Comparison of ENCODE assay signal across 21 cellular contexts in the genomic region with DNA sequence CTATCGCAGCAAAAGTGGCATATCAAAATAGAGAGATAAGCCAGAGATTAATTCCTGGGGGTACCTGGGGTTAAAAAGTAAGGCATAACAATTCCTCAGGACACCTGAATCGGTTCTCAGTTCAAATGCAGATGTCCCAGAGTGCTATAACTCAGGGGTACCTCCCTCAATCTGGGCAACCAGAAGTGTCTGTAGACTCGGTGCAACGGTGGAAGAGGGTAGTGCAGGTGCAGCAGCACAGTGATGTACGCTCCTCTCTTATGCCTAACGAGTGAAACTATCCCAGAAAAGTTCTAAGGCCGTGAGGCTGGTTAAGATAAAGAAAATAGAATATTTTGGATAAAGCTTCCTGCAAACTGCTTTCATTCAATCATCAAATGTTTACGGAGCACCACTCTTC. TPM values are rescaled to one million over a fixed set of nuclear protein-coding genes. Genes with fewer than 3 reads are reported as not detected.
DNase-seq lines count a peak whose midpoint lies in the region; ATAC-seq and TF ChIP-seq lines count a peak whose summit lies in the region.
"Had no signal": no experiment of that assay in that cellular context is flagged by ENCODE, and none has a peak within 500 bp of the region (broad histone marks: within the 10 kb centered on the region; RNA-seq: fewer than 3 reads in every experiment).

No MANE protein-coding gene starts in this region.

- TF ChIP-seq CTCF in mesothelial cell of epicardium (IDR thresholded peaks at IDR 0.05; ENCODE audit: unreplicated experiment), result no peak
- TF ChIP-seq CTCF in breast epithelium (IDR thresholded peaks at IDR 0.05), result no peak
- no peak for TF ChIP-seq CTCF in testis (IDR thresholded peaks at IDR 0.05)

- DNase-seq in stimulated activated naive CD8-positive, alpha-beta T cell treated with anti-CD3 and anti-CD28 coated beads, Interleukin-15, amount 100 ng/mL, for 72 hours, result no peak
- DNase-seq in SK-N-MC (ENCODE audit: low read depth, low spot score) (no peak), mesothelial cell of epicardium (ENCODE audit: low spot score in 2 of 2, unreplicated experiment in 2 of 2) (no peak), midbrain (lab: John Stamatoyannopoulos, UW) (no peak), breast epithelium (ENCODE audit: low spot score in 2 of 2) (no peak), testis (no peak)
- DNase-seq in stimulated activated naive B cell treated with anti-CD40 and anti-IgM and Interleukin-4, amounts not matched to agents 10 μg/mL and 1 μg/mL and 100 μg/mL, for 72 hours, result no peak
- DNase-seq: Caco-2; CD4-positive, CD25-positive, alpha-beta regulatory T cell; CD8-positive, alpha-beta T cell; DMS79; EL; GDM1; GM23248; HCEC 1CT had no signal

- no peaks in the 10 kb centered on the region for H3K27me3 Mint-ChIP-seq in stimulated activated naive CD8-positive, alpha-beta T cell treated with anti-CD3 and anti-CD28 coated beads, Interleukin-15, Interleukin-2, amounts not matched to agents 100 ng/mL and 50 ng/mL, for 24 hours
- peaks cover 8% of the 10 kb centered on the region for H3K27me3 Mint-ChIP-seq in stimulated activated naive CD8-positive, alpha-beta T cell treated with anti-CD3 and anti-CD28 coated beads, Interleukin-15, amount 100 ng/mL, for 72 hours
- no peaks in the 10 kb centered on the region for H3K27me3 Mint-ChIP-seq in mesothelial cell of epicardium (ENCODE audit: low read depth)
- no peaks in the 10 kb centered on the region for H3K27me3 Mint-ChIP-seq in stimulated activated naive B cell treated with anti-CD40 and anti-IgM and Interleukin-4, amounts not matched to agents 10 μg/mL and 1 μg/mL and 100 μg/mL, for 72 hours
- H3K27me3 Mint-ChIP-seq: B cell; CD4-positive, CD25-positive, alpha-beta regulatory T cell had no signal

- no peaks in the 10 kb centered on the region for H3K4me1 ChIP-seq in breast epithelium
- peaks cover 5% of the 10 kb centered on the region for H3K4me1 ChIP-seq in testis

- no peaks in the 10 kb centered on the region for H3K9me3 ChIP-seq in SK-N-MC (ENCODE audit: low read depth, low read length)
- no peaks in the 10 kb centered on the region for H3K9me3 ChIP-seq in breast epithelium
- H3K9me3 ChIP-seq in testis, result no peaks in the 10 kb centered on the region
- H3K9me3 ChIP-seq: BLaER1, Caco-2 had no signal

- H3K9ac ChIP-seq in SK-N-MC (ENCODE audit: insufficient read length), result no peak overlapping the region
- H3K9ac ChIP-seq: BLaER1, GM23248 had no signal

- no peak overlapping the region for H3K4me3 Mint-ChIP-seq in stimulated activated naive CD8-positive, alpha-beta T cell treated with anti-CD3 and anti-CD28 coated beads, Interleukin-15, Interleukin-2, amounts not matched to agents 100 ng/mL and 50 ng/mL, for 24 hours
- no peak overlapping the region for H3K4me3 Mint-ChIP-seq in stimulated activated naive CD8-positive, alpha-beta T cell treated with anti-CD3 and anti-CD28 coated beads, Interleukin-15, amount 100 ng/mL, for 72 hours
- H3K4me3 Mint-ChIP-seq in mesothelial cell of epicardium, result no peak overlapping the region
- H3K4me3 Mint-ChIP-seq in stimulated activated naive B cell treated with anti-CD40 and anti-IgM and Interleukin-4, amounts not matched to agents 10 μg/mL and 1 μg/mL and 100 μg/mL, for 72 hours, result no peak overlapping the region
- H3K4me3 Mint-ChIP-seq: B cell; CD4-positive, CD25-positive, alpha-beta regulatory T cell; CD8-positive, alpha-beta T cell had no signal

- peak overlapping the region; percentile 56 for H3K27ac Mint-ChIP-seq in stimulated activated naive CD8-positive, alpha-beta T cell treated with anti-CD3 and anti-CD28 coated beads, Interleukin-15, Interleukin-2, amounts not matched to agents 100 ng/mL and 50 ng/mL, for 24 hours
- H3K27ac Mint-ChIP-seq in stimulated activated naive CD8-positive, alpha-beta T cell treated with anti-CD3 and anti-CD28 coated beads, Interleukin-15, amount 100 ng/mL, for 72 hours, result no peak overlapping the region
- peak overlapping the region; percentile 40 for H3K27ac Mint-ChIP-seq in mesothelial cell of epicardium
- H3K27ac Mint-ChIP-seq in stimulated activated naive B cell treated with anti-CD40 and anti-IgM and Interleukin-4, amounts not matched to agents 10 μg/mL and 1 μg/mL and 100 μg/mL, for 72 hours, result peak overlapping the region; percentile 20
- H3K27ac Mint-ChIP-seq: B cell; CD4-positive, CD25-positive, alpha-beta regulatory T cell; CD8-positive, alpha-beta T cell had no signal

- no peaks in the 10 kb centered on the region for H3K27me3 ChIP-seq in breast epithelium
- no peaks in the 10 kb centered on the region for H3K27me3 ChIP-seq in testis
- H3K27me3 ChIP-seq: BLaER1 had no signal

- H3K4me1 Mint-ChIP-seq in stimulated activated naive CD8-positive, alpha-beta T cell treated with anti-CD3 and anti-CD28 coated beads, Interleukin-15, Interleukin-2, amounts not matched to agents 100 ng/mL and 50 ng/mL, for 24 hours (ENCODE audit: low read depth), result peaks cover 89% of the 10 kb centered on the region
- H3K4me1 Mint-ChIP-seq in stimulated activated naive CD8-positive, alpha-beta T cell treated with anti-CD3 and anti-CD28 coated beads, Interleukin-15, amount 100 ng/mL, for 72 hours, result peaks cover 75% of the 10 kb centered on the region
- H3K4me1 Mint-ChIP-seq in mesothelial cell of epicardium, result peaks cover 49% of the 10 kb centered on the region
- peaks cover 39 to 47% of the 10 kb centered on the region in 2 donors for H3K4me1 Mint-ChIP-seq in stimulated activated naive B cell treated with anti-CD40 and anti-IgM and Interleukin-4, amounts not matched to agents 10 μg/mL and 1 μg/mL and 100 μg/mL, for 72 hours

- no peaks in the 10 kb centered on the region for H3K36me3 Mint-ChIP-seq in stimulated activated naive CD8-positive, alpha-beta T cell treated with anti-CD3 and anti-CD28 coated beads, Interleukin-15, Interleukin-2, amounts not matched to agents 100 ng/mL and 50 ng/mL, for 24 hours (ENCODE audit: low read depth)
- H3K36me3 Mint-ChIP-seq in mesothelial cell of epicardium, result peaks cover 6% of the 10 kb centered on the region
- H3K36me3 Mint-ChIP-seq in stimulated activated naive B cell treated with anti-CD40 and anti-IgM and Interleukin-4, amounts not matched to agents 10 μg/mL and 1 μg/mL and 100 μg/mL, for 72 hours, result peaks cover 18 to 20% of the 10 kb centered on the region in 2 donors
- H3K36me3 Mint-ChIP-seq: CD4-positive, CD25-positive, alpha-beta regulatory T cell; CD8-positive, alpha-beta T cell had no signal

- H3K4me3 ChIP-seq in SK-N-MC (peak overlapping the region; percentile 40), breast epithelium (no peak overlapping the region), testis (no peak overlapping the region)
- H3K4me3 ChIP-seq: BLaER1, GM12878, GM23248 had no signal

- TF ChIP-seq POLR2A in breast epithelium (IDR thresholded peaks at IDR 0.05), result no peak
- TF ChIP-seq POLR2A in testis (IDR thresholded peaks at IDR 0.05), result no peak

- no peak for ATAC-seq in stimulated activated naive CD8-positive, alpha-beta T cell treated with anti-CD3 and anti-CD28 coated beads, Interleukin-15, amount 100 ng/mL, for 72 hours
- no peak for ATAC-seq in stimulated activated naive B cell treated with anti-CD40 and anti-IgM and Interleukin-4, amounts not matched to agents 10 μg/mL and 1 μg/mL and 100 μg/mL, for 72 hours (replicated peaks)
- ATAC-seq: CD8-positive, alpha-beta T cell; GM12878 had no signal

- H3K36me3 ChIP-seq in SK-N-MC (ENCODE audit: insufficient read depth, low read length) (0 out of 2 replicates have a peak, but pooled peaks cover 3% of the 10 kb centered on the region), breast epithelium (no peaks in the 10 kb centered on the region), testis (ENCODE audit: low read depth, missing control alignments) (no peaks in the 10 kb centered on the region)
- H3K36me3 ChIP-seq: BLaER1 had no signal

- H3K27ac ChIP-seq in SK-N-MC (peak overlapping the region; percentile 69), breast epithelium (no peak overlapping the region), testis (no peak overlapping the region)
- H3K27ac ChIP-seq: 22Rv1, BLaER1, C4-2B, GM23248 had no signal

- intact Hi-C loops in breast epithelium (cut with DNase I; ENCODE audit: low total_unique reads) (no loop called here), testis (cut with DNase I; ENCODE audit: low total_unique reads) (no loop called here)

- H3K9me3 Mint-ChIP-seq in stimulated activated naive CD8-positive, alpha-beta T cell treated with anti-CD3 and anti-CD28 coated beads, Interleukin-15, Interleukin-2, amounts not matched to agents 100 ng/mL and 50 ng/mL, for 24 hours, result no peaks in the 10 kb centered on the region
- H3K9me3 Mint-ChIP-seq in stimulated activated naive CD8-positive, alpha-beta T cell treated with anti-CD3 and anti-CD28 coated beads, Interleukin-15, amount 100 ng/mL, for 72 hours, result no peaks in the 10 kb centered on the region
- H3K9me3 Mint-ChIP-seq in mesothelial cell of epicardium, result no peaks in the 10 kb centered on the region
- H3K9me3 Mint-ChIP-seq in stimulated activated naive B cell treated with anti-CD40 and anti-IgM and Interleukin-4, amounts not matched to agents 10 μg/mL and 1 μg/mL and 100 μg/mL, for 72 hours, result no peaks in the 10 kb centered on the region
- H3K9me3 Mint-ChIP-seq: CD8-positive, alpha-beta T cell had no signal

- WGBS in testis, 2 donors, result 81 to 85% methylated on average over 8 of the region's 8 CpGs

RNA-seq across cellular contexts. Expression of a gene that starts 7.9 kb away (rescaled TPM):
- total RNA-seq in mesothelial cell of epicardium, result 14.2 to 15.4 TPM (median 15.3 TPM) in 3 replicates
- 10 to 100 TPM in 1 of 3 donors, 1 to 10 TPM in 2; 1.3 to 34.1 (median 4.9) TPM for total RNA-seq in breast epithelium
- total RNA-seq in testis, result 1 to 10 TPM; 2.5 to 3.0 TPM
- 1.7 TPM for polyA plus RNA-seq in testis (ENCODE audit: insufficient read depth, low read depth, low replicate concordance)

Comparison
In these comparisons a context has a peak if more than half of its experiments do, and no peak if none do; other contexts are left out.
1. H3K27ac Mint-ChIP-seq: peak in stimulated activated naive CD8-positive, alpha-beta T cell treated with anti-CD3 and anti-CD28 coated beads, Interleukin-15, Interleukin-2, amounts not matched to agents 100 ng/mL and 50 ng/mL, for 24 hours (single experiment), mesothelial cell of epicardium (single experiment) and stimulated activated naive B cell treated with anti-CD40 and anti-IgM and Interleukin-4, amounts not matched to agents 10 μg/mL and 1 μg/mL and 100 μg/mL, for 72 hours (single experiment); none in stimulated activated naive CD8-positive, alpha-beta T cell treated with anti-CD3 and anti-CD28 coated beads, Interleukin-15, amount 100 ng/mL, for 72 hours (0 of 2).